ENCODE assay signal across 8 cellular contexts in genomic region chr7:158957921-158958471, GRCh38.
DNase-seq lines count a peak whose midpoint lies in the region; ATAC-seq and TF ChIP-seq lines count a peak whose summit lies in the region.

No MANE protein-coding gene starts in this region.

- H3K27me3 ChIP-seq in endodermal cell (ENCODE audit: control insufficient read depth, insufficient read depth, low read length, poor library complexity, severe bottlenecking) (peaks cover 6% of the 10 kb centered on the region), MG63 (no peaks in the 10 kb centered on the region)

- peak; percentile 90 for ATAC-seq in GM18505 (IDR thresholded peaks at IDR 0.05; ENCODE audit: unreplicated experiment)
- peak; percentile 79 for ATAC-seq in HG03521 (IDR thresholded peaks at IDR 0.05; ENCODE audit: unreplicated experiment)
- ATAC-seq in T-helper 17 cell: peak; percentile 96
- ATAC-seq in HG03039 (IDR thresholded peaks at IDR 0.05; ENCODE audit: unreplicated experiment): no peak

- no peak overlapping the region for H3K9ac ChIP-seq in endodermal cell (ENCODE audit: extremely low read depth, low read length, poor library complexity, severe bottlenecking)

- no peaks in the 10 kb centered on the region for H3K9me3 Mint-ChIP-seq in endodermal cell

- DNase-seq in T-helper 17 cell (peak in 1 of 3 donors; percentile 28), endodermal cell (peak; percentile 61), mucosa of gallbladder (ENCODE audit: low spot score) (no peak), MG63 (no peak)
- DNase-seq in stimulated activated CD4-positive, alpha-beta T cell treated with anti-CD3 and anti-CD28 coated beads, Interleukin-1b, Interleukin-23, amount 100 ng/mL, for 48 hours: peak; percentile 58

- peaks cover 20% of the 10 kb centered on the region for H3K27me3 Mint-ChIP-seq in T-helper 17 cell
- peaks cover 2% of the 10 kb centered on the region for H3K27me3 Mint-ChIP-seq in endodermal cell (ENCODE audit: insufficient read depth)

- TF ChIP-seq POLR2A in GM18505 (IDR thresholded peaks at IDR 0.05; ENCODE audit: borderline replicate concordance, extremely low read depth, insufficient read depth, insufficient read length): no peak

- H3K36me3 ChIP-seq in endodermal cell (ENCODE audit: control insufficient read depth, insufficient read depth, low read length): no peaks in the 10 kb centered on the region
- H3K36me3 ChIP-seq in MG63: no peaks in the 10 kb centered on the region

- H3K36me3 Mint-ChIP-seq in T-helper 17 cell (ENCODE audit: low read depth): no peaks in the 10 kb centered on the region
- no peaks in the 10 kb centered on the region for H3K36me3 Mint-ChIP-seq in endodermal cell (ENCODE audit: low read depth)

- H3K27ac Mint-ChIP-seq in T-helper 17 cell (peak overlapping the region; percentile 67), endodermal cell (no peak overlapping the region)

- no peaks in the 10 kb centered on the region for H3K4me1 ChIP-seq in endodermal cell (ENCODE audit: control insufficient read depth, insufficient read depth, low read length)

- H3K4me1 Mint-ChIP-seq in T-helper 17 cell: peaks cover 9% of the 10 kb centered on the region
- H3K4me1 Mint-ChIP-seq in endodermal cell: peaks cover 4% of the 10 kb centered on the region

- H3K27ac ChIP-seq in endodermal cell (ENCODE audit: low read depth, low read length): no peak overlapping the region

- H3K4me3 ChIP-seq in endodermal cell (ENCODE audit: low read length) (no peak overlapping the region), MG63 (no peak overlapping the region)

- 63 to 71% methylated on average over 14 to 33 of the region's 33 CpGs for WGBS in endodermal cell (ENCODE audit: insufficient coverage in 1 of 2, insufficient read length in 1 of 2), 2 experiments

- no peak for TF ChIP-seq CTCF in endodermal cell (conservative IDR thresholded peaks at IDR 0.05)

- H3K4me3 Mint-ChIP-seq in T-helper 17 cell (peak overlapping the region; percentile 92), endodermal cell (no peak overlapping the region)

- H3K9me3 ChIP-seq in T-helper 17 cell (ENCODE audit: control insufficient read depth, low read length, poor library complexity, severe bottlenecking): no peaks in the 10 kb centered on the region
- H3K9me3 ChIP-seq in endodermal cell (ENCODE audit: control insufficient read depth, low read length): peaks cover 6% of the 10 kb centered on the region
- no peaks in the 10 kb centered on the region for H3K9me3 ChIP-seq in MG63

Comparison
In these comparisons a context has a peak if more than half of its experiments do, and no peak if none do; other contexts are left out.
1. DNase-seq: peak in endodermal cell (single experiment) and stimulated activated CD4-positive, alpha-beta T cell treated with anti-CD3 and anti-CD28 coated beads, Interleukin-1b, Interleukin-23, amount 100 ng/mL, for 48 hours (single experiment); none in mucosa of gallbladder (single experiment) and MG63 (single experiment).